1 cellular context compared by ENCODE assay signal in genomic region chr19:43526884-43527859, GRCh38.
TF ChIP-seq lines count a peak whose summit lies in the region.

A gene with protein sequence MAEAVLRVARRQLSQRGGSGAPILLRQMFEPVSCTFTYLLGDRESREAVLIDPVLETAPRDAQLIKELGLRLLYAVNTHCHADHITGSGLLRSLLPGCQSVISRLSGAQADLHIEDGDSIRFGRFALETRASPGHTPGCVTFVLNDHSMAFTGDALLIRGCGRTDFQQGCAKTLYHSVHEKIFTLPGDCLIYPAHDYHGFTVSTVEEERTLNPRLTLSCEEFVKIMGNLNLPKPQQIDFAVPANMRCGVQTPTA (minus strand): TSS chr19:43527201. CDS start chr19:43527177, 24 bp downstream.

TF ChIP-seq in HepG2, 621 proteins besides CTCF, POLR2A, EP300 and RAD21 (continued from another document and continues in another):
- no peak for TF ChIP-seq MNT (IDR thresholded peaks at IDR 0.05)
- TF ChIP-seq MXD1 (CRISPR knock-in tag; IDR thresholded peaks at IDR 0.05) = 0 out of 2 replicates have a peak, but pooled peaks have one; percentile 44
- TF ChIP-seq KAT2B (IDR thresholded peaks at IDR 0.05; ENCODE audit: borderline replicate concordance, low read depth, low read length) = no peak
- no peak for TF ChIP-seq JUNB (CRISPR knock-in tag; IDR thresholded peaks at IDR 0.05; ENCODE audit: borderline replicate concordance)
- TF ChIP-seq TEAD2 (CRISPR knock-in tag; IDR thresholded peaks at IDR 0.05) = no peak
- TF ChIP-seq ZFP90 (CRISPR knock-in tag; IDR thresholded peaks at IDR 0.05; ENCODE audit: borderline replicate concordance) = no peak; the same call in 1 of the 2 replicates
- no peak for TF ChIP-seq KDM5A (IDR thresholded peaks at IDR 0.05; ENCODE audit: borderline replicate concordance, low read length)
- no peak for TF ChIP-seq RAD51 (IDR thresholded peaks at IDR 0.05; ENCODE audit: borderline replicate concordance)
- no peak for TF ChIP-seq RBM22 (optimal IDR thresholded peaks at IDR 0.05; ENCODE audit: low read length)
- no peak for TF ChIP-seq ZNF543 (CRISPR knock-in tag; IDR thresholded peaks at IDR 0.05)
- no peak for TF ChIP-seq ZNF557 (CRISPR knock-in tag; IDR thresholded peaks at IDR 0.05)
- no peak for TF ChIP-seq NFYB (CRISPR knock-in tag; IDR thresholded peaks at IDR 0.05)
- no peak for TF ChIP-seq ZNF839 (CRISPR knock-in tag; IDR thresholded peaks at IDR 0.05; ENCODE audit: borderline replicate concordance)
- no peak for TF ChIP-seq HMGA1 (CRISPR knock-in tag; conservative IDR thresholded peaks at IDR 0.05)
- no peak for TF ChIP-seq FLYWCH1 (CRISPR knock-in tag; IDR thresholded peaks at IDR 0.05)
- TF ChIP-seq YEATS2 (CRISPR knock-in tag; IDR thresholded peaks at IDR 0.05; ENCODE audit: borderline replicate concordance) = peak; percentile 65; the same call in 1 of the 2 replicates
- no peak for TF ChIP-seq ATF2 (CRISPR knock-in tag; IDR thresholded peaks at IDR 0.05)
- peak; percentile 92 for TF ChIP-seq HNRNPLL (IDR thresholded peaks at IDR 0.05; ENCODE audit: low read depth, low read length, poor library complexity, severe bottlenecking)
- TF ChIP-seq, protein P1, sequence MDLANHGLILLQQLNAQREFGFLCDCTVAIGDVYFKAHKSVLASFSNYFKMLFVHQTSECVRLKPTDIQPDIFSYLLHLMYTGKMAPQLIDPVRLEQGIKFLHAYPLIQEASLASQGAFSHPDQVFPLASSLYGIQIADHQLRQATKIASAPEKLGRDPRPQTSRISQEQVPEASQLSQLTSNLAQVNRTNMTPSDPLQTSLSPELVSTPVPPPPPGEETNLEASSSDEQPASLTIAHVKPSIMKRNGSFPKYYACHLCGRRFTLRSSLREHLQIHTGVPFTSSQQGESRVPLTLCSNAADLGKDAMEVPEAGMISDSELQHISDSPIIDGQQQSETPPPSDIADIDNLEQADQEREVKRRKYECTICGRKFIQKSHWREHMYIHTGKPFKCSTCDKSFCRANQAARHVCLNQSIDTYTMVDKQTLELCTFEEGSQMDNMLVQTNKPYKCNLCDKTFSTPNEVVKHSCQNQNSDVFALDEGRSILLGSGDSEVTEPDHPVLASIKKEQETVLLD (CRISPR knock-in tag; IDR thresholded peaks at IDR 0.05; ENCODE audit: low read depth) = peak; percentile 42; the same call in 1 of the 2 replicates
- TF ChIP-seq PAWR (CRISPR knock-in tag; IDR thresholded peaks at IDR 0.05; ENCODE audit: borderline replicate concordance) = no peak
- TF ChIP-seq ZSCAN12 (CRISPR knock-in tag; IDR thresholded peaks at IDR 0.05) = no peak
- TF ChIP-seq NBN (conservative IDR thresholded peaks at IDR 0.05) = no peak
- TF ChIP-seq ZC3H13 (CRISPR knock-in tag; IDR thresholded peaks at IDR 0.05) = peak; percentile 73; the same call in 1 of the 2 replicates
- TF ChIP-seq RBM39 (IDR thresholded peaks at IDR 0.05; ENCODE audit: low read depth, low read length, poor library complexity, severe bottlenecking) = peak; percentile 28
- TF ChIP-seq, protein P2, sequence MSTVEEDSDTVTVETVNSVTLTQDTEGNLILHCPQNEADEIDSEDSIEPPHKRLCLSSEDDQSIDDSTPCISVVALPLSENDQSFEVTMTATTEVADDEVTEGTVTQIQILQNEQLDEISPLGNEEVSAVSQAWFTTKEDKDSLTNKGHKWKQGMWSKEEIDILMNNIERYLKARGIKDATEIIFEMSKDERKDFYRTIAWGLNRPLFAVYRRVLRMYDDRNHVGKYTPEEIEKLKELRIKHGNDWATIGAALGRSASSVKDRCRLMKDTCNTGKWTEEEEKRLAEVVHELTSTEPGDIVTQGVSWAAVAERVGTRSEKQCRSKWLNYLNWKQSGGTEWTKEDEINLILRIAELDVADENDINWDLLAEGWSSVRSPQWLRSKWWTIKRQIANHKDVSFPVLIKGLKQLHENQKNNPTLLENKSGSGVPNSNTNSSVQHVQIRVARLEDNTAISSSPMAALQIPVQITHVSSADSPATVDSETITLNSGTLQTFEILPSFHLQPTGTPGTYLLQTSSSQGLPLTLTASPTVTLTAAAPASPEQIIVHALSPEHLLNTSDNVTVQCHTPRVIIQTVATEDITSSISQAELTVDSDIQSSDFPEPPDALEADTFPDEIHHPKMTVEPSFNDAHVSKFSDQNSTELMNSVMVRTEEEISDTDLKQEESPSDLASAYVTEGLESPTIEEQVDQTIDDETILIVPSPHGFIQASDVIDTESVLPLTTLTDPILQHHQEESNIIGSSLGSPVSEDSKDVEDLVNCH (CRISPR knock-in tag; IDR thresholded peaks at IDR 0.05) = no peak
- TF ChIP-seq SMAD1 (CRISPR knock-in tag; IDR thresholded peaks at IDR 0.05; ENCODE audit: borderline replicate concordance, low read depth) = no peak
- TF ChIP-seq EEA1 (CRISPR knock-in tag; IDR thresholded peaks at IDR 0.05; ENCODE audit: borderline replicate concordance) = no peak; the same call in 1 of the 2 replicates
- TF ChIP-seq ARID2 (CRISPR knock-in tag; IDR thresholded peaks at IDR 0.05; ENCODE audit: borderline replicate concordance) = peak; percentile 81; the same call in 1 of the 2 replicates
- TF ChIP-seq, protein P3, sequence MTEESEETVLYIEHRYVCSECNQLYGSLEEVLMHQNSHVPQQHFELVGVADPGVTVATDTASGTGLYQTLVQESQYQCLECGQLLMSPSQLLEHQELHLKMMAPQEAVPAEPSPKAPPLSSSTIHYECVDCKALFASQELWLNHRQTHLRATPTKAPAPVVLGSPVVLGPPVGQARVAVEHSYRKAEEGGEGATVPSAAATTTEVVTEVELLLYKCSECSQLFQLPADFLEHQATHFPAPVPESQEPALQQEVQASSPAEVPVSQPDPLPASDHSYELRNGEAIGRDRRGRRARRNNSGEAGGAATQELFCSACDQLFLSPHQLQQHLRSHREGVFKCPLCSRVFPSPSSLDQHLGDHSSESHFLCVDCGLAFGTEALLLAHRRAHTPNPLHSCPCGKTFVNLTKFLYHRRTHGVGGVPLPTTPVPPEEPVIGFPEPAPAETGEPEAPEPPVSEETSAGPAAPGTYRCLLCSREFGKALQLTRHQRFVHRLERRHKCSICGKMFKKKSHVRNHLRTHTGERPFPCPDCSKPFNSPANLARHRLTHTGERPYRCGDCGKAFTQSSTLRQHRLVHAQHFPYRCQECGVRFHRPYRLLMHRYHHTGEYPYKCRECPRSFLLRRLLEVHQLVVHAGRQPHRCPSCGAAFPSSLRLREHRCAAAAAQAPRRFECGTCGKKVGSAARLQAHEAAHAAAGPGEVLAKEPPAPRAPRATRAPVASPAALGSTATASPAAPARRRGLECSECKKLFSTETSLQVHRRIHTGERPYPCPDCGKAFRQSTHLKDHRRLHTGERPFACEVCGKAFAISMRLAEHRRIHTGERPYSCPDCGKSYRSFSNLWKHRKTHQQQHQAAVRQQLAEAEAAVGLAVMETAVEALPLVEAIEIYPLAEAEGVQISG (CRISPR knock-in tag; IDR thresholded peaks at IDR 0.05) = peak; percentile 29; the same call in 1 of the 2 replicates
- TF ChIP-seq ZBTB4 (CRISPR knock-in tag; IDR thresholded peaks at IDR 0.05; ENCODE audit: borderline replicate concordance) = no peak
- no peak for TF ChIP-seq ZNF746 (CRISPR knock-in tag; IDR thresholded peaks at IDR 0.05)
- TF ChIP-seq, protein P4, sequence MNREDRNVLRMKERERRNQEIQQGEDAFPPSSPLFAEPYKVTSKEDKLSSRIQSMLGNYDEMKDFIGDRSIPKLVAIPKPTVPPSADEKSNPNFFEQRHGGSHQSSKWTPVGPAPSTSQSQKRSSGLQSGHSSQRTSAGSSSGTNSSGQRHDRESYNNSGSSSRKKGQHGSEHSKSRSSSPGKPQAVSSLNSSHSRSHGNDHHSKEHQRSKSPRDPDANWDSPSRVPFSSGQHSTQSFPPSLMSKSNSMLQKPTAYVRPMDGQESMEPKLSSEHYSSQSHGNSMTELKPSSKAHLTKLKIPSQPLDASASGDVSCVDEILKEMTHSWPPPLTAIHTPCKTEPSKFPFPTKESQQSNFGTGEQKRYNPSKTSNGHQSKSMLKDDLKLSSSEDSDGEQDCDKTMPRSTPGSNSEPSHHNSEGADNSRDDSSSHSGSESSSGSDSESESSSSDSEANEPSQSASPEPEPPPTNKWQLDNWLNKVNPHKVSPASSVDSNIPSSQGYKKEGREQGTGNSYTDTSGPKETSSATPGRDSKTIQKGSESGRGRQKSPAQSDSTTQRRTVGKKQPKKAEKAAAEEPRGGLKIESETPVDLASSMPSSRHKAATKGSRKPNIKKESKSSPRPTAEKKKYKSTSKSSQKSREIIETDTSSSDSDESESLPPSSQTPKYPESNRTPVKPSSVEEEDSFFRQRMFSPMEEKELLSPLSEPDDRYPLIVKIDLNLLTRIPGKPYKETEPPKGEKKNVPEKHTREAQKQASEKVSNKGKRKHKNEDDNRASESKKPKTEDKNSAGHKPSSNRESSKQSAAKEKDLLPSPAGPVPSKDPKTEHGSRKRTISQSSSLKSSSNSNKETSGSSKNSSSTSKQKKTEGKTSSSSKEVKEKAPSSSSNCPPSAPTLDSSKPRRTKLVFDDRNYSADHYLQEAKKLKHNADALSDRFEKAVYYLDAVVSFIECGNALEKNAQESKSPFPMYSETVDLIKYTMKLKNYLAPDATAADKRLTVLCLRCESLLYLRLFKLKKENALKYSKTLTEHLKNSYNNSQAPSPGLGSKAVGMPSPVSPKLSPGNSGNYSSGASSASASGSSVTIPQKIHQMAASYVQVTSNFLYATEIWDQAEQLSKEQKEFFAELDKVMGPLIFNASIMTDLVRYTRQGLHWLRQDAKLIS (CRISPR knock-in tag; IDR thresholded peaks at IDR 0.05) = no peak
- no peak for TF ChIP-seq ZNF432 (CRISPR knock-in tag; IDR thresholded peaks at IDR 0.05; ENCODE audit: borderline replicate concordance)
- no peak for TF ChIP-seq ZNF225 (CRISPR knock-in tag; IDR thresholded peaks at IDR 0.05)
- TF ChIP-seq, protein P5, sequence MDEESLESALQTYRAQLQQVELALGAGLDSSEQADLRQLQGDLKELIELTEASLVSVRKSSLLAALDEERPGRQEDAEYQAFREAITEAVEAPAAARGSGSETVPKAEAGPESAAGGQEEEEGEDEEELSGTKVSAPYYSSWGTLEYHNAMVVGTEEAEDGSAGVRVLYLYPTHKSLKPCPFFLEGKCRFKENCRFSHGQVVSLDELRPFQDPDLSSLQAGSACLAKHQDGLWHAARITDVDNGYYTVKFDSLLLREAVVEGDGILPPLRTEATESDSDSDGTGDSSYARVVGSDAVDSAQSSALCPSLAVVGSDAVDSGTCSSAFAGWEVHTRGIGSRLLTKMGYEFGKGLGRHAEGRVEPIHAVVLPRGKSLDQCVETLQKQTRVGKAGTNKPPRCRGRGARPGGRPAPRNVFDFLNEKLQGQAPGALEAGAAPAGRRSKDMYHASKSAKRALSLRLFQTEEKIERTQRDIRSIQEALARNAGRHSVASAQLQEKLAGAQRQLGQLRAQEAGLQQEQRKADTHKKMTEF (CRISPR knock-in tag; IDR thresholded peaks at IDR 0.05) = peak; percentile 73; the same call in 1 of the 2 replicates
- no peak for TF ChIP-seq SRSF1 (optimal IDR thresholded peaks at IDR 0.05; ENCODE audit: low read depth, low read length)
- TF ChIP-seq, protein P6, sequence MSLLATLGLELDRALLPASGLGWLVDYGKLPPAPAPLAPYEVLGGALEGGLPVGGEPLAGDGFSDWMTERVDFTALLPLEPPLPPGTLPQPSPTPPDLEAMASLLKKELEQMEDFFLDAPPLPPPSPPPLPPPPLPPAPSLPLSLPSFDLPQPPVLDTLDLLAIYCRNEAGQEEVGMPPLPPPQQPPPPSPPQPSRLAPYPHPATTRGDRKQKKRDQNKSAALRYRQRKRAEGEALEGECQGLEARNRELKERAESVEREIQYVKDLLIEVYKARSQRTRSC (CRISPR knock-in tag; IDR thresholded peaks at IDR 0.05; ENCODE audit: low read depth) = no peak
- no peak for TF ChIP-seq MTF2 (CRISPR knock-in tag; IDR thresholded peaks at IDR 0.05; ENCODE audit: borderline replicate concordance)
